ENCODE assay signal across 1 cellular context in genomic region chr17:44095647-44096496, GRCh38.
TF ChIP-seq lines count a peak whose summit lies in the region.

No MANE protein-coding gene starts in this region.

TF ChIP-seq in GM12878, 131 proteins besides CTCF, POLR2A, EP300 and RAD21 (continued from another document and continues in another):
- TF ChIP-seq, protein P1, sequence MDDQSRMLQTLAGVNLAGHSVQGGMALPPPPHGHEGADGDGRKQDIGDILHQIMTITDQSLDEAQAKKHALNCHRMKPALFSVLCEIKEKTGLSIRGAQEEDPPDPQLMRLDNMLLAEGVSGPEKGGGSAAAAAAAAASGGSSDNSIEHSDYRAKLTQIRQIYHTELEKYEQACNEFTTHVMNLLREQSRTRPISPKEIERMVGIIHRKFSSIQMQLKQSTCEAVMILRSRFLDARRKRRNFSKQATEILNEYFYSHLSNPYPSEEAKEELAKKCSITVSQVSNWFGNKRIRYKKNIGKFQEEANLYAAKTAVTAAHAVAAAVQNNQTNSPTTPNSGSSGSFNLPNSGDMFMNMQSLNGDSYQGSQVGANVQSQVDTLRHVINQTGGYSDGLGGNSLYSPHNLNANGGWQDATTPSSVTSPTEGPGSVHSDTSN (IDR thresholded peaks at IDR 0.05; ENCODE audit: insufficient replicate concordance, low read depth, low read length) = peak; percentile 53
- no peak for TF ChIP-seq NFXL1 (IDR thresholded peaks at IDR 0.05; ENCODE audit: borderline replicate concordance)
- no peak for TF ChIP-seq ZNF274 (IDR thresholded peaks at IDR 0.05; ENCODE audit: insufficient read depth, insufficient read length)
- no peak for TF ChIP-seq CBFB (IDR thresholded peaks at IDR 0.05; ENCODE audit: low read depth)
- TF ChIP-seq HDAC2 (IDR thresholded peaks at IDR 0.05) = no peak
- TF ChIP-seq, protein P2, sequence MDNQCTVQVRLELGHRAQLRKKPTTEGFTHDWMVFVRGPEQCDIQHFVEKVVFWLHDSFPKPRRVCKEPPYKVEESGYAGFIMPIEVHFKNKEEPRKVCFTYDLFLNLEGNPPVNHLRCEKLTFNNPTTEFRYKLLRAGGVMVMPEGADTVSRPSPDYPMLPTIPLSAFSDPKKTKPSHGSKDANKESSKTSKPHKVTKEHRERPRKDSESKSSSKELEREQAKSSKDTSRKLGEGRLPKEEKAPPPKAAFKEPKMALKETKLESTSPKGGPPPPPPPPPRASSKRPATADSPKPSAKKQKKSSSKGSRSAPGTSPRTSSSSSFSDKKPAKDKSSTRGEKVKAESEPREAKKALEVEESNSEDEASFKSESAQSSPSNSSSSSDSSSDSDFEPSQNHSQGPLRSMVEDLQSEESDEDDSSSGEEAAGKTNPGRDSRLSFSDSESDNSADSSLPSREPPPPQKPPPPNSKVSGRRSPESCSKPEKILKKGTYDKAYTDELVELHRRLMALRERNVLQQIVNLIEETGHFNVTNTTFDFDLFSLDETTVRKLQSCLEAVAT (IDR thresholded peaks at IDR 0.05) = no peak
- TF ChIP-seq TBL1XR1 (IDR thresholded peaks at IDR 0.05; ENCODE audit: low read depth, low read length) = no peak
- TF ChIP-seq SRF (IDR thresholded peaks at IDR 0.05; ENCODE audit: low read depth in 2 of 2, low read length in 2 of 2) = no peak
- TF ChIP-seq TARDBP (IDR thresholded peaks at IDR 0.05; ENCODE audit: borderline replicate concordance) = no peak
- no peak for TF ChIP-seq SMC3 (IDR thresholded peaks at IDR 0.05; ENCODE audit: borderline replicate concordance, low read length)
- TF ChIP-seq IRF4 (IDR thresholded peaks at IDR 0.05; ENCODE audit: low read depth, low read length) = no peak
- no peak for TF ChIP-seq STAT1 (conservative IDR thresholded peaks at IDR 0.05)
- TF ChIP-seq RBBP5 (conservative IDR thresholded peaks at IDR 0.05) = no peak
- TF ChIP-seq, protein P3, sequence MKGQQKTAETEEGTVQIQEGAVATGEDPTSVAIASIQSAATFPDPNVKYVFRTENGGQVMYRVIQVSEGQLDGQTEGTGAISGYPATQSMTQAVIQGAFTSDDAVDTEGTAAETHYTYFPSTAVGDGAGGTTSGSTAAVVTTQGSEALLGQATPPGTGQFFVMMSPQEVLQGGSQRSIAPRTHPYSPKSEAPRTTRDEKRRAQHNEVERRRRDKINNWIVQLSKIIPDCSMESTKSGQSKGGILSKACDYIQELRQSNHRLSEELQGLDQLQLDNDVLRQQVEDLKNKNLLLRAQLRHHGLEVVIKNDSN (IDR thresholded peaks at IDR 0.05; ENCODE audit: borderline replicate concordance, extremely low read length, insufficient read depth, low read depth, low read length) = no peak
- TF ChIP-seq BHLHE40 (IDR thresholded peaks at IDR 0.05; ENCODE audit: borderline replicate concordance in 1 of 2, low read depth in 2 of 2, low read length in 1 of 2) = no peak
- TF ChIP-seq ZBTB11 (CRISPR knock-in tag; IDR thresholded peaks at IDR 0.05) = no peak
- no peak for TF ChIP-seq PAX5 (IDR thresholded peaks at IDR 0.05; ENCODE audit: borderline replicate concordance, low read depth, low read length)
- no peak for TF ChIP-seq CHD2 (IDR thresholded peaks at IDR 0.05; ENCODE audit: borderline replicate concordance, low read depth, low read length)
- TF ChIP-seq ZNF384 (IDR thresholded peaks at IDR 0.05; ENCODE audit: borderline replicate concordance, low read depth, low read length) = no peak
- TF ChIP-seq NR2F1 (conservative IDR thresholded peaks at IDR 0.05) = 0 out of 2 replicates have a peak, but pooled peaks have one; percentile 16
- TF ChIP-seq, protein P4, sequence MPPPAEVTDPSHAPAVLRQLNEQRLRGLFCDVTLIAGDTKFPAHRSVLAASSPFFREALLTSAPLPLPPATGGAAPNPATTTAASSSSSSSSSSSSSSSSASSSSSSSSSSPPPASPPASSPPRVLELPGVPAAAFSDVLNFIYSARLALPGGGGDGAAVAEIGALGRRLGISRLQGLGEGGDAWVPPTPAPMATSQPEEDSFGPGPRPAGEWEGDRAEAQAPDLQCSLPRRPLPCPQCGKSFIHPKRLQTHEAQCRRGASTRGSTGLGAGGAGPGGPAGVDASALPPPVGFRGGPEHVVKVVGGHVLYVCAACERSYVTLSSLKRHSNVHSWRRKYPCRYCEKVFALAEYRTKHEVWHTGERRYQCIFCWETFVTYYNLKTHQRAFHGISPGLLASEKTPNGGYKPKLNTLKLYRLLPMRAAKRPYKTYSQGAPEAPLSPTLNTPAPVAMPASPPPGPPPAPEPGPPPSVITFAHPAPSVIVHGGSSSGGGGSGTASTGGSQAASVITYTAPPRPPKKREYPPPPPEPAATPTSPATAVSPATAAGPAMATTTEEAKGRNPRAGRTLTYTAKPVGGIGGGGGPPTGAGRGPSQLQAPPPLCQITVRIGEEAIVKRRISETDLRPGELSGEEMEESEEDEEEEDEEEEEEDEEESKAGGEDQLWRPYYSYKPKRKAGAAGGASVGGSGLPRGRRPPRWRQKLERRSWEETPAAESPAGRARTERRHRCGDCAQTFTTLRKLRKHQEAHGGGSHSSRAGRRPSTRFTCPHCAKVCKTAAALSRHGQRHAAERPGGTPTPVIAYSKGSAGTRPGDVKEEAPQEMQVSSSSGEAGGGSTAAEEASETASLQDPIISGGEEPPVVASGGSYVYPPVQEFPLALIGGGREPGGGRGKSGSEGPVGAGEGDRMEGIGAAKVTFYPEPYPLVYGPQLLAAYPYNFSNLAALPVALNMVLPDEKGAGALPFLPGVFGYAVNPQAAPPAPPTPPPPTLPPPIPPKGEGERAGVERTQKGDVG (CRISPR knock-in tag; IDR thresholded peaks at IDR 0.05) = no peak
- TF ChIP-seq NBN (IDR thresholded peaks at IDR 0.05) = no peak
- TF ChIP-seq MEF2A (IDR thresholded peaks at IDR 0.05; ENCODE audit: insufficient read depth, low read depth, low read length) = no peak
- TF ChIP-seq PKNOX1 (IDR thresholded peaks at IDR 0.05) = peak; percentile 82
- TF ChIP-seq, protein P5, sequence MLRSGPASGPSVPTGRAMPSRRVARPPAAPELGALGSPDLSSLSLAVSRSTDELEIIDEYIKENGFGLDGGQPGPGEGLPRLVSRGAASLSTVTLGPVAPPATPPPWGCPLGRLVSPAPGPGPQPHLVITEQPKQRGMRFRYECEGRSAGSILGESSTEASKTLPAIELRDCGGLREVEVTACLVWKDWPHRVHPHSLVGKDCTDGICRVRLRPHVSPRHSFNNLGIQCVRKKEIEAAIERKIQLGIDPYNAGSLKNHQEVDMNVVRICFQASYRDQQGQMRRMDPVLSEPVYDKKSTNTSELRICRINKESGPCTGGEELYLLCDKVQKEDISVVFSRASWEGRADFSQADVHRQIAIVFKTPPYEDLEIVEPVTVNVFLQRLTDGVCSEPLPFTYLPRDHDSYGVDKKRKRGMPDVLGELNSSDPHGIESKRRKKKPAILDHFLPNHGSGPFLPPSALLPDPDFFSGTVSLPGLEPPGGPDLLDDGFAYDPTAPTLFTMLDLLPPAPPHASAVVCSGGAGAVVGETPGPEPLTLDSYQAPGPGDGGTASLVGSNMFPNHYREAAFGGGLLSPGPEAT (IDR thresholded peaks at IDR 0.05; ENCODE audit: low read depth) = no peak
- TF ChIP-seq POU2F2 (IDR thresholded peaks at IDR 0.05; ENCODE audit: borderline replicate concordance, low read depth, low read length) = no peak
- peak; percentile 39 for TF ChIP-seq IKZF1 (conservative IDR thresholded peaks at IDR 0.05)
- TF ChIP-seq RUNX3 (IDR thresholded peaks at IDR 0.05; ENCODE audit: low read length) = 0 out of 2 replicates have a peak, but pooled peaks have one; percentile 25
- no peak for TF ChIP-seq NRF1 (conservative IDR thresholded peaks at IDR 0.05; ENCODE audit: low read depth, low read length)
- peak; percentile 21 to 23; a peak in 2 of 4 replicates for TF ChIP-seq IKZF2 (IDR thresholded peaks at IDR 0.05)
- TF ChIP-seq HDGF (IDR thresholded peaks at IDR 0.05) = no peak
- no peak for TF ChIP-seq HSF1 (IDR thresholded peaks at IDR 0.05; ENCODE audit: low read depth, low read length)
- TF ChIP-seq NR2C1 (IDR thresholded peaks at IDR 0.05) = no peak
- TF ChIP-seq JUNB (IDR thresholded peaks at IDR 0.05) = no peak
- TF ChIP-seq CHD4 (IDR thresholded peaks at IDR 0.05) = no peak
- TF ChIP-seq EED (IDR thresholded peaks at IDR 0.05; ENCODE audit: low read depth) = peak; percentile 43; the same call in 1 of the 2 replicates
- TF ChIP-seq YBX1 (IDR thresholded peaks at IDR 0.05) = no peak
- TF ChIP-seq MTA3 (IDR thresholded peaks at IDR 0.05; ENCODE audit: borderline replicate concordance, low read length) = no peak
- TF ChIP-seq, protein P6, sequence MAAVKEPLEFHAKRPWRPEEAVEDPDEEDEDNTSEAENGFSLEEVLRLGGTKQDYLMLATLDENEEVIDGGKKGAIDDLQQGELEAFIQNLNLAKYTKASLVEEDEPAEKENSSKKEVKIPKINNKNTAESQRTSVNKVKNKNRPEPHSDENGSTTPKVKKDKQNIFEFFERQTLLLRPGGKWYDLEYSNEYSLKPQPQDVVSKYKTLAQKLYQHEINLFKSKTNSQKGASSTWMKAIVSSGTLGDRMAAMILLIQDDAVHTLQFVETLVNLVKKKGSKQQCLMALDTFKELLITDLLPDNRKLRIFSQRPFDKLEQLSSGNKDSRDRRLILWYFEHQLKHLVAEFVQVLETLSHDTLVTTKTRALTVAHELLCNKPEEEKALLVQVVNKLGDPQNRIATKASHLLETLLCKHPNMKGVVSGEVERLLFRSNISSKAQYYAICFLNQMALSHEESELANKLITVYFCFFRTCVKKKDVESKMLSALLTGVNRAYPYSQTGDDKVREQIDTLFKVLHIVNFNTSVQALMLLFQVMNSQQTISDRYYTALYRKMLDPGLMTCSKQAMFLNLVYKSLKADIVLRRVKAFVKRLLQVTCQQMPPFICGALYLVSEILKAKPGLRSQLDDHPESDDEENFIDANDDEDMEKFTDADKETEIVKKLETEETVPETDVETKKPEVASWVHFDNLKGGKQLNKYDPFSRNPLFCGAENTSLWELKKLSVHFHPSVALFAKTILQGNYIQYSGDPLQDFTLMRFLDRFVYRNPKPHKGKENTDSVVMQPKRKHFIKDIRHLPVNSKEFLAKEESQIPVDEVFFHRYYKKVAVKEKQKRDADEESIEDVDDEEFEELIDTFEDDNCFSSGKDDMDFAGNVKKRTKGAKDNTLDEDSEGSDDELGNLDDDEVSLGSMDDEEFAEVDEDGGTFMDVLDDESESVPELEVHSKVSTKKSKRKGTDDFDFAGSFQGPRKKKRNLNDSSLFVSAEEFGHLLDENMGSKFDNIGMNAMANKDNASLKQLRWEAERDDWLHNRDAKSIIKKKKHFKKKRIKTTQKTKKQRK (IDR thresholded peaks at IDR 0.05; ENCODE audit: low read depth, low read length) = no peak
